8 cellular contexts compared by ENCODE assay signal in genomic region chr6:156933201-156934053, GRCh38.
A peak's percentile ranks its signal among the peaks of the same experiment; 100 is the strongest.
DNase-seq lines count a peak whose midpoint lies in the region; ATAC-seq, FAIRE-seq and TF ChIP-seq lines count a peak whose summit lies in the region.

No MANE protein-coding gene starts in this region.

- DNase-seq in NCI-H2081 (lab: John Stamatoyannopoulos, UW) (peak; percentile 79 to 87), cerebellar cortex (ENCODE audit: low spot score) (peak; percentile 74), H54 (ENCODE audit: insufficient read length, low spot score) (no peak)
- no peak for DNase-seq in naive thymus-derived CD8-positive, alpha-beta T cell
- no peak for DNase-seq in activated CD4-positive, alpha-beta memory T cell treated with anti-CD3 and anti-CD28 coated beads, Interleukin-2, amount 10 ng/mL, durations not matched to agents 7 days and 5 days

- CTCF ChIA-PET in activated CD4-positive, alpha-beta memory T cell treated with anti-CD3 and anti-CD28 coated beads, Interleukin-2, amount 10 ng/mL, durations not matched to agents 7 days and 5 days (lab: Charles Lee) = no interaction called here

- TF ChIP-seq POLR2A in H54 (IDR thresholded peaks at IDR 0.05; ENCODE audit: low read depth, low read length) = no peak

- H3K4me1 Mint-ChIP-seq in naive thymus-derived CD8-positive, alpha-beta T cell = peaks cover 27 to 76% (median 72%) of the 10 kb centered on the region in 4 donors
- H3K4me1 Mint-ChIP-seq in activated CD4-positive, alpha-beta memory T cell treated with anti-CD3 and anti-CD28 coated beads, Interleukin-2, amount 10 ng/mL, durations not matched to agents 7 days and 5 days = peaks cover 22% of the 10 kb centered on the region

- peaks cover 20% of the 10 kb centered on the region for H3K36me3 ChIP-seq in DOHH2 (ENCODE audit: control insufficient read depth, low read length)

- peak in 1 of 2 donors; percentile 20 for ATAC-seq in naive thymus-derived CD8-positive, alpha-beta T cell
- ATAC-seq in HG02840 (IDR thresholded peaks at IDR 0.05; ENCODE audit: low FRiP score, unreplicated experiment) (no peak), HG03039 (IDR thresholded peaks at IDR 0.05; ENCODE audit: unreplicated experiment) (no peak)

- peaks cover 16% of the 10 kb centered on the region for H4K20me1 ChIP-seq in DOHH2 (ENCODE audit: control insufficient read depth, insufficient read depth, low read depth, low read length)

- H3K27ac Mint-ChIP-seq in naive thymus-derived CD8-positive, alpha-beta T cell = peak overlapping the region in 6 of 10 donors; percentile 6 to 87 (median 55)
- H3K27ac Mint-ChIP-seq in activated CD4-positive, alpha-beta memory T cell treated with anti-CD3 and anti-CD28 coated beads, Interleukin-2, amount 10 ng/mL, durations not matched to agents 7 days and 5 days = no peak overlapping the region

- H3K4me2 ChIP-seq in DOHH2 (ENCODE audit: low read length) = no peak overlapping the region

- no peaks in the 10 kb centered on the region for H3K9me3 ChIP-seq in DOHH2 (ENCODE audit: control insufficient read depth, insufficient read depth, low read length)

- peaks cover 91% of the 10 kb centered on the region for H3K79me2 ChIP-seq in DOHH2 (ENCODE audit: control insufficient read depth, low read length)

- peaks cover 0 to 36% (median 10%) of the 10 kb centered on the region in 3 donors for H3K36me3 Mint-ChIP-seq in naive thymus-derived CD8-positive, alpha-beta T cell
- peaks cover 28% of the 10 kb centered on the region for H3K36me3 Mint-ChIP-seq in activated CD4-positive, alpha-beta memory T cell treated with anti-CD3 and anti-CD28 coated beads, Interleukin-2, amount 10 ng/mL, durations not matched to agents 7 days and 5 days (ENCODE audit: low read depth)

- peaks cover 36% of the 10 kb centered on the region for H3K4me1 ChIP-seq in DOHH2 (ENCODE audit: control insufficient read depth, low read length)

- POLR2A ChIA-PET in naive thymus-derived CD8-positive, alpha-beta T cell (lab: Charles Lee) = interaction anchor here (1.1 kb wide), 1 partner anchor 12 kb away, joined by 5 read pairs; no protein-coding TSS in a partner anchor
- POLR2A ChIA-PET in activated CD4-positive, alpha-beta memory T cell treated with anti-CD3 and anti-CD28 coated beads, Interleukin-2, amount 10 ng/mL, durations not matched to agents 7 days and 5 days (lab: Charles Lee) = no interaction called here

- H3K9me2 ChIP-seq in DOHH2 (replicated peaks; ENCODE audit: control insufficient read depth, low read length) = no peaks in the 10 kb centered on the region

- FAIRE-seq in H54 (lab: Jason Lieb, UNC) = no peak

- H3F3A ChIP-seq in DOHH2 (ENCODE audit: control insufficient read depth, insufficient read depth) = peaks cover 11% of the 10 kb centered on the region

- TF ChIP-seq CTCF in DOHH2 (IDR thresholded peaks at IDR 0.05; ENCODE audit: low read depth, low read length, poor library complexity, severe bottlenecking) = peak; percentile 33

- H3K27me3 Mint-ChIP-seq in naive thymus-derived CD8-positive, alpha-beta T cell = no peaks in the 10 kb centered on the region
- no peaks in the 10 kb centered on the region for H3K27me3 Mint-ChIP-seq in activated CD4-positive, alpha-beta memory T cell treated with anti-CD3 and anti-CD28 coated beads, Interleukin-2, amount 10 ng/mL, durations not matched to agents 7 days and 5 days

- H3K4me3 ChIP-seq in DOHH2 (ENCODE audit: low read length) = no peak overlapping the region

- no peak overlapping the region for H3K4me3 Mint-ChIP-seq in naive thymus-derived CD8-positive, alpha-beta T cell
- no peak overlapping the region for H3K4me3 Mint-ChIP-seq in activated CD4-positive, alpha-beta memory T cell treated with anti-CD3 and anti-CD28 coated beads, Interleukin-2, amount 10 ng/mL, durations not matched to agents 7 days and 5 days

- 0 out of 2 replicates have a peak overlapping the region, but pooled peaks have one; percentile 0 for H3K27ac ChIP-seq in DOHH2 (ENCODE audit: low read depth, low read length)

- no peaks in the 10 kb centered on the region for H3K27me3 ChIP-seq in DOHH2 (ENCODE audit: control insufficient read depth, low read length)

- no peaks in the 10 kb centered on the region for H3K9me3 Mint-ChIP-seq in naive thymus-derived CD8-positive, alpha-beta T cell
- no peaks in the 10 kb centered on the region for H3K9me3 Mint-ChIP-seq in activated CD4-positive, alpha-beta memory T cell treated with anti-CD3 and anti-CD28 coated beads, Interleukin-2, amount 10 ng/mL, durations not matched to agents 7 days and 5 days

Comparison
In these comparisons a context has a peak if more than half of its experiments do, and no peak if none do; other contexts are left out.
1. DNase-seq: peak in NCI-H2081 (2 of 2) and cerebellar cortex (single experiment); none in naive thymus-derived CD8-positive, alpha-beta T cell (0 of 10), activated CD4-positive, alpha-beta memory T cell treated with anti-CD3 and anti-CD28 coated beads, Interleukin-2, amount 10 ng/mL, durations not matched to agents 7 days and 5 days (single experiment) and H54 (single experiment).